In the genomic region with DNA sequence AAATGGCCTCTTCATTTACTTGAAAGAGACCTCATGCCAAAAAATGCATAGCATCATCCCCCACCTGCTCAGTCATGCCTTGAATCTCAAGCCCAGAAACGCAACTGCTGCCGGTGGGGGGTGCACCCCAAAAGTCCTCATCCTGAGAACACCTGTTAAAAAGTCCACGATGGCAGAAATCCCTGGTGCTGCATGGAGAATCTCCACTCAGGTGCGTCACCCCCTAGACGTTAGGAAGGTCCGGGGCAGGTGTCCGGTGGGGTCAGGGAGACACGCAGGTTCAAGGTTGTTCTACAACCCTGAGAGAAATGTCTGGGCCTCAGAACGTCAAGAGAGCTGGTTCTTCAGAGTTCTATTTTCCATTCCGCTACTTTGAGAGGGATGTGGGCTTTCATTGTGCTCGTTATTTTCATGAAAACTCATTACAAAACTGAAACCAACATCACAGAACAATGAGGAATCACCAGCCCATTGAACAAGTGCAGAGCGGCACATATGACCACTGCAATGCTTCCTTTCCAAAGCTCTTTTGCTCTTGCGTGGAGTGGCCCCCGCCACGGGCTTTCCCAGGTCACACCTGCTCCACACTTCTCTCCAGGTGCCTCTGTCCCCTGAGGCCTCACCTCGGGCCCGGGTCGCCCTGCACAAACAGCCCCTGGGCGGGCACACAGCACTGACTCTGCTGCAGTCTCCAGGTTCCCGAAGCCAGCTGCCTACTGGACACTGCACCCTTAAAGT, we compare ENCODE assay signal across 1 cellular context.
TF ChIP-seq lines count a peak whose summit lies in the region.

No MANE protein-coding gene starts in this region.

TF ChIP-seq in H1, 55 proteins besides CTCF, POLR2A, EP300 and RAD21 (continued from another document):
- TF ChIP-seq, protein P1, sequence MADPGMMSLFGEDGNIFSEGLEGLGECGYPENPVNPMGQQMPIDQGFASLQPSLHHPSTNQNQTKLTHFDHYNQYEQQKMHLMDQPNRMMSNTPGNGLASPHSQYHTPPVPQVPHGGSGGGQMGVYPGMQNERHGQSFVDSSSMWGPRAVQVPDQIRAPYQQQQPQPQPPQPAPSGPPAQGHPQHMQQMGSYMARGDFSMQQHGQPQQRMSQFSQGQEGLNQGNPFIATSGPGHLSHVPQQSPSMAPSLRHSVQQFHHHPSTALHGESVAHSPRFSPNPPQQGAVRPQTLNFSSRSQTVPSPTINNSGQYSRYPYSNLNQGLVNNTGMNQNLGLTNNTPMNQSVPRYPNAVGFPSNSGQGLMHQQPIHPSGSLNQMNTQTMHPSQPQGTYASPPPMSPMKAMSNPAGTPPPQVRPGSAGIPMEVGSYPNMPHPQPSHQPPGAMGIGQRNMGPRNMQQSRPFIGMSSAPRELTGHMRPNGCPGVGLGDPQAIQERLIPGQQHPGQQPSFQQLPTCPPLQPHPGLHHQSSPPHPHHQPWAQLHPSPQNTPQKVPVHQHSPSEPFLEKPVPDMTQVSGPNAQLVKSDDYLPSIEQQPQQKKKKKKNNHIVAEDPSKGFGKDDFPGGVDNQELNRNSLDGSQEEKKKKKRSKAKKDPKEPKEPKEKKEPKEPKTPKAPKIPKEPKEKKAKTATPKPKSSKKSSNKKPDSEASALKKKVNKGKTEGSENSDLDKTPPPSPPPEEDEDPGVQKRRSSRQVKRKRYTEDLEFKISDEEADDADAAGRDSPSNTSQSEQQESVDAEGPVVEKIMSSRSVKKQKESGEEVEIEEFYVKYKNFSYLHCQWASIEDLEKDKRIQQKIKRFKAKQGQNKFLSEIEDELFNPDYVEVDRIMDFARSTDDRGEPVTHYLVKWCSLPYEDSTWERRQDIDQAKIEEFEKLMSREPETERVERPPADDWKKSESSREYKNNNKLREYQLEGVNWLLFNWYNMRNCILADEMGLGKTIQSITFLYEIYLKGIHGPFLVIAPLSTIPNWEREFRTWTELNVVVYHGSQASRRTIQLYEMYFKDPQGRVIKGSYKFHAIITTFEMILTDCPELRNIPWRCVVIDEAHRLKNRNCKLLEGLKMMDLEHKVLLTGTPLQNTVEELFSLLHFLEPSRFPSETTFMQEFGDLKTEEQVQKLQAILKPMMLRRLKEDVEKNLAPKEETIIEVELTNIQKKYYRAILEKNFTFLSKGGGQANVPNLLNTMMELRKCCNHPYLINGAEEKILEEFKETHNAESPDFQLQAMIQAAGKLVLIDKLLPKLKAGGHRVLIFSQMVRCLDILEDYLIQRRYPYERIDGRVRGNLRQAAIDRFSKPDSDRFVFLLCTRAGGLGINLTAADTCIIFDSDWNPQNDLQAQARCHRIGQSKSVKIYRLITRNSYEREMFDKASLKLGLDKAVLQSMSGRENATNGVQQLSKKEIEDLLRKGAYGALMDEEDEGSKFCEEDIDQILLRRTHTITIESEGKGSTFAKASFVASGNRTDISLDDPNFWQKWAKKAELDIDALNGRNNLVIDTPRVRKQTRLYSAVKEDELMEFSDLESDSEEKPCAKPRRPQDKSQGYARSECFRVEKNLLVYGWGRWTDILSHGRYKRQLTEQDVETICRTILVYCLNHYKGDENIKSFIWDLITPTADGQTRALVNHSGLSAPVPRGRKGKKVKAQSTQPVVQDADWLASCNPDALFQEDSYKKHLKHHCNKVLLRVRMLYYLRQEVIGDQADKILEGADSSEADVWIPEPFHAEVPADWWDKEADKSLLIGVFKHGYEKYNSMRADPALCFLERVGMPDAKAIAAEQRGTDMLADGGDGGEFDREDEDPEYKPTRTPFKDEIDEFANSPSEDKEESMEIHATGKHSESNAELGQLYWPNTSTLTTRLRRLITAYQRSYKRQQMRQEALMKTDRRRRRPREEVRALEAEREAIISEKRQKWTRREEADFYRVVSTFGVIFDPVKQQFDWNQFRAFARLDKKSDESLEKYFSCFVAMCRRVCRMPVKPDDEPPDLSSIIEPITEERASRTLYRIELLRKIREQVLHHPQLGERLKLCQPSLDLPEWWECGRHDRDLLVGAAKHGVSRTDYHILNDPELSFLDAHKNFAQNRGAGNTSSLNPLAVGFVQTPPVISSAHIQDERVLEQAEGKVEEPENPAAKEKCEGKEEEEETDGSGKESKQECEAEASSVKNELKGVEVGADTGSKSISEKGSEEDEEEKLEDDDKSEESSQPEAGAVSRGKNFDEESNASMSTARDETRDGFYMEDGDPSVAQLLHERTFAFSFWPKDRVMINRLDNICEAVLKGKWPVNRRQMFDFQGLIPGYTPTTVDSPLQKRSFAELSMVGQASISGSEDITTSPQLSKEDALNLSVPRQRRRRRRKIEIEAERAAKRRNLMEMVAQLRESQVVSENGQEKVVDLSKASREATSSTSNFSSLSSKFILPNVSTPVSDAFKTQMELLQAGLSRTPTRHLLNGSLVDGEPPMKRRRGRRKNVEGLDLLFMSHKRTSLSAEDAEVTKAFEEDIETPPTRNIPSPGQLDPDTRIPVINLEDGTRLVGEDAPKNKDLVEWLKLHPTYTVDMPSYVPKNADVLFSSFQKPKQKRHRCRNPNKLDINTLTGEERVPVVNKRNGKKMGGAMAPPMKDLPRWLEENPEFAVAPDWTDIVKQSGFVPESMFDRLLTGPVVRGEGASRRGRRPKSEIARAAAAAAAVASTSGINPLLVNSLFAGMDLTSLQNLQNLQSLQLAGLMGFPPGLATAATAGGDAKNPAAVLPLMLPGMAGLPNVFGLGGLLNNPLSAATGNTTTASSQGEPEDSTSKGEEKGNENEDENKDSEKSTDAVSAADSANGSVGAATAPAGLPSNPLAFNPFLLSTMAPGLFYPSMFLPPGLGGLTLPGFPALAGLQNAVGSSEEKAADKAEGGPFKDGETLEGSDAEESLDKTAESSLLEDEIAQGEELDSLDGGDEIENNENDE (IDR thresholded peaks at IDR 0.05; ENCODE audit: insufficient replicate concordance, low read length) = no peak
- TF ChIP-seq CBX5 (IDR thresholded peaks at IDR 0.05; ENCODE audit: low read depth, low read length) = no peak
- TF ChIP-seq, protein P2, sequence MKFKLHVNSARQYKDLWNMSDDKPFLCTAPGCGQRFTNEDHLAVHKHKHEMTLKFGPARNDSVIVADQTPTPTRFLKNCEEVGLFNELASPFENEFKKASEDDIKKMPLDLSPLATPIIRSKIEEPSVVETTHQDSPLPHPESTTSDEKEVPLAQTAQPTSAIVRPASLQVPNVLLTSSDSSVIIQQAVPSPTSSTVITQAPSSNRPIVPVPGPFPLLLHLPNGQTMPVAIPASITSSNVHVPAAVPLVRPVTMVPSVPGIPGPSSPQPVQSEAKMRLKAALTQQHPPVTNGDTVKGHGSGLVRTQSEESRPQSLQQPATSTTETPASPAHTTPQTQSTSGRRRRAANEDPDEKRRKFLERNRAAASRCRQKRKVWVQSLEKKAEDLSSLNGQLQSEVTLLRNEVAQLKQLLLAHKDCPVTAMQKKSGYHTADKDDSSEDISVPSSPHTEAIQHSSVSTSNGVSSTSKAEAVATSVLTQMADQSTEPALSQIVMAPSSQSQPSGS (IDR thresholded peaks at IDR 0.05; ENCODE audit: low read length) = no peak
- TF ChIP-seq SUZ12 (IDR thresholded peaks at IDR 0.05; ENCODE audit: low read length) = no peak
